3 cellular contexts compared by ENCODE assay signal in genomic region chr10:103829838-103830465, GRCh38.
TF ChIP-seq lines count a peak whose summit lies in the region.

No MANE protein-coding gene starts in this region.

TF ChIP-seq in liver, 16 proteins besides CTCF, POLR2A, EP300 and RAD21:
- TF ChIP-seq EGR1 (IDR thresholded peaks at IDR 0.05; ENCODE audit: low read depth in 2 of 2) (no peak), NR2F2 (IDR thresholded peaks at IDR 0.05) (peak; percentile 41)

TF ChIP-seq in HepG2, 621 proteins besides CTCF, POLR2A, EP300 and RAD21 (continues in another document):
- no peak for TF ChIP-seq THRA (CRISPR knock-in tag; IDR thresholded peaks at IDR 0.05; ENCODE audit: borderline replicate concordance)
- no peak for TF ChIP-seq ZBTB2 (CRISPR knock-in tag; IDR thresholded peaks at IDR 0.05; ENCODE audit: low read depth)
- no peak for TF ChIP-seq POLR2G (IDR thresholded peaks at IDR 0.05; ENCODE audit: low read depth, low read length)
- TF ChIP-seq SRF (IDR thresholded peaks at IDR 0.05; ENCODE audit: low read depth, low read length): no peak
- no peak for TF ChIP-seq BORCS8-MEF2B (CRISPR knock-in tag; IDR thresholded peaks at IDR 0.05)
- no peak for TF ChIP-seq ZNF460 (CRISPR knock-in tag; IDR thresholded peaks at IDR 0.05; ENCODE audit: borderline replicate concordance)
- TF ChIP-seq, protein P1, sequence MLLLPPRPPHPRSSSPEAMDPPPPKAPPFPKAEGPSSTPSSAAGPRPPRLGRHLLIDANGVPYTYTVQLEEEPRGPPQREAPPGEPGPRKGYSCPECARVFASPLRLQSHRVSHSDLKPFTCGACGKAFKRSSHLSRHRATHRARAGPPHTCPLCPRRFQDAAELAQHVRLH (CRISPR knock-in tag; IDR thresholded peaks at IDR 0.05; ENCODE audit: borderline replicate concordance, low read depth): no peak
- TF ChIP-seq ISL2 (CRISPR knock-in tag; IDR thresholded peaks at IDR 0.05): no peak
- TF ChIP-seq ZKSCAN5 (CRISPR knock-in tag; IDR thresholded peaks at IDR 0.05): no peak
- no peak for TF ChIP-seq MED13 (CRISPR knock-in tag; IDR thresholded peaks at IDR 0.05)
- no peak for TF ChIP-seq BRF2 (CRISPR knock-in tag; IDR thresholded peaks at IDR 0.05)
- TF ChIP-seq SP5 (CRISPR knock-in tag; IDR thresholded peaks at IDR 0.05; ENCODE audit: borderline replicate concordance, low read depth): no peak
- TF ChIP-seq, protein P2, sequence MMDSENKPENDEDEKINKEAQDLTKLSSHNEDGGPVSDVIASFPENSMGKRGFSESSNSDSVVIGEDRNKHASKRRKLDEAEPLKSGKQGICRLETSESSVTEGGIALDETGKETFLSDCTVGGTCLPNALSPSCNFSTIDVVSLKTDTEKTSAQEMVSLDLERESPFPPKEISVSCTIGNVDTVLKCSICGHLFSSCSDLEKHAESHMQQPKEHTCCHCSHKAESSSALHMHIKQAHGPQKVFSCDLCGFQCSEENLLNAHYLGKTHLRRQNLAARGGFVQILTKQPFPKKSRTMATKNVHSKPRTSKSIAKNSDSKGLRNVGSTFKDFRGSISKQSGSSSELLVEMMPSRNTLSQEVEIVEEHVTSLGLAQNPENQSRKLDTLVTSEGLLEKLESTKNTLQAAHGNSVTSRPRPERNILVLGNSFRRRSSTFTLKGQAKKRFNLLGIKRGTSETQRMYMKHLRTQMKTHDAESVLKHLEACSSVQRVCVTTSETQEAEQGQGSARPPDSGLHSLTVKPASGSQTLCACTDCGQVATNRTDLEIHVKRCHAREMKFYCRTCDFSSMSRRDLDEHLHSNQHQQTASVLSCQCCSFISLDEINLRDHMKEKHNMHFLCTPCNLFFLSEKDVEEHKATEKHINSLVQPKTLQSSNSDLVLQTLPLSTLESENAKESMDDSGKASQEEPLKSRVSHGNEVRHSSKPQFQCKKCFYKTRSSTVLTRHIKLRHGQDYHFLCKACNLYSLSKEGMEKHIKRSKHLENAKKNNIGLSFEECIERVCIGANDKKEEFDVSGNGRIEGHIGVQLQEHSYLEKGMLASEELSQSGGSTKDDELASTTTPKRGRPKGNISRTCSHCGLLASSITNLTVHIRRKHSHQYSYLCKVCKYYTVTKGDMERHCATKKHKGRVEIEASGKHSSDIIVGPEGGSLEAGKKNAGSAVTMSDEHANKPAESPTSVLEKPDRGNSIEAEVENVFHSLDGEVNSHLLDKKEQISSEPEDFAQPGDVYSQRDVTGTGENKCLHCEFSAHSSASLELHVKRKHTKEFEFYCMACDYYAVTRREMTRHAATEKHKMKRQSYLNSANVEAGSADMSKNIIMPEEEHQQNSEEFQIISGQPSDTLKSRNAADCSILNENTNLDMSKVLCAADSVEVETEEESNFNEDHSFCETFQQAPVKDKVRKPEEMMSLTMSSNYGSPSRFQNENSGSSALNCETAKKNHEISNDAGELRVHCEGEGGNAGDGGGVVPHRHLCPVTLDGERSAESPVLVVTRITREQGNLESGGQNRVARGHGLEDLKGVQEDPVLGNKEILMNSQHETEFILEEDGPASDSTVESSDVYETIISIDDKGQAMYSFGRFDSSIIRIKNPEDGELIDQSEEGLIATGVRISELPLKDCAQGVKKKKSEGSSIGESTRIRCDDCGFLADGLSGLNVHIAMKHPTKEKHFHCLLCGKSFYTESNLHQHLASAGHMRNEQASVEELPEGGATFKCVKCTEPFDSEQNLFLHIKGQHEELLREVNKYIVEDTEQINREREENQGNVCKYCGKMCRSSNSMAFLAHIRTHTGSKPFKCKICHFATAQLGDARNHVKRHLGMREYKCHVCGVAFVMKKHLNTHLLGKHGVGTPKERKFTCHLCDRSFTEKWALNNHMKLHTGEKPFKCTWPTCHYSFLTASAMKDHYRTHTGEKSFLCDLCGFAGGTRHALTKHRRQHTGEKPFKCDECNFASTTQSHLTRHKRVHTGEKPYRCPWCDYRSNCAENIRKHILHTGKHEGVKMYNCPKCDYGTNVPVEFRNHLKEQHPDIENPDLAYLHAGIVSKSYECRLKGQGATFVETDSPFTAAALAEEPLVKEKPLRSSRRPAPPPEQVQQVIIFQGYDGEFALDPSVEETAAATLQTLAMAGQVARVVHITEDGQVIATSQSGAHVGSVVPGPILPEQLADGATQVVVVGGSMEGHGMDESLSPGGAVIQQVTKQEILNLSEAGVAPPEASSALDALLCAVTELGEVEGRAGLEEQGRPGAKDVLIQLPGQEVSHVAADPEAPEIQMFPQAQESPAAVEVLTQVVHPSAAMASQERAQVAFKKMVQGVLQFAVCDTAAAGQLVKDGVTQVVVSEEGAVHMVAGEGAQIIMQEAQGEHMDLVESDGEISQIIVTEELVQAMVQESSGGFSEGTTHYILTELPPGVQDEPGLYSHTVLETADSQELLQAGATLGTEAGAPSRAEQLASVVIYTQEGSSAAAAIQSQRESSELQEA (CRISPR knock-in tag; IDR thresholded peaks at IDR 0.05; ENCODE audit: not compliant biosample characterization): no peak
- no peak for TF ChIP-seq KLF9 (CRISPR knock-in tag; IDR thresholded peaks at IDR 0.05; ENCODE audit: low read depth)

TF ChIP-seq in H1, 55 proteins besides CTCF, POLR2A, EP300 and RAD21:
- TF ChIP-seq CREB1 (IDR thresholded peaks at IDR 0.05) (no peak), SRF (IDR thresholded peaks at IDR 0.05; ENCODE audit: low read depth, low read length) (no peak), HDAC6 (IDR thresholded peaks at IDR 0.05; ENCODE audit: low read depth, low read length) (no peak), BACH1 (IDR thresholded peaks at IDR 0.05; ENCODE audit: low read length) (no peak), TBP (IDR thresholded peaks at IDR 0.05; ENCODE audit: low read depth, low read length) (no peak), ASH2L (IDR thresholded peaks at IDR 0.05; ENCODE audit: low read length) (no peak), POU5F1 (IDR thresholded peaks at IDR 0.05; ENCODE audit: low read depth, low read length) (no peak), CBX8 (IDR thresholded peaks at IDR 0.05; ENCODE audit: borderline replicate concordance, low read depth, low read length) (no peak), GTF2F1 (IDR thresholded peaks at IDR 0.05; ENCODE audit: borderline replicate concordance, low read depth, low read length) (no peak), JUN (IDR thresholded peaks at IDR 0.05; ENCODE audit: low read depth, low read length) (no peak), CEBPB (IDR thresholded peaks at IDR 0.05; ENCODE audit: low read depth, low read length) (no peak), SIX5 (IDR thresholded peaks at IDR 0.05; ENCODE audit: low read depth, low read length) (no peak), RNF2 (IDR thresholded peaks at IDR 0.05; ENCODE audit: borderline replicate concordance, low read depth, low read length, missing control alignments, poor library complexity, severe bottlenecking) (no peak)
